Comparison of ENCODE assay signal across 1 cellular context in genomic region chr2:32427672-32428622, GRCh38.
TF ChIP-seq lines count a peak whose summit lies in the region.

No MANE protein-coding gene starts in this region.

TF ChIP-seq in HEK293, 187 proteins besides CTCF, POLR2A, EP300 and RAD21 (continued from another document and continues in another):
- TF ChIP-seq ZBTB11 (tag by site-specific recombination; conservative IDR thresholded peaks at IDR 0.05; ENCODE audit: low read depth) (no peak), ZNF513 (tag by site-specific recombination; IDR thresholded peaks at IDR 0.05) (no peak), ZNF23 (tag by site-specific recombination; IDR thresholded peaks at IDR 0.05; ENCODE audit: borderline replicate concordance) (no peak), ZSCAN18 (tag by site-specific recombination; IDR thresholded peaks at IDR 0.05) (no peak), ZNF626 (tag by site-specific recombination; IDR thresholded peaks at IDR 0.05) (no peak), ZNF138 (tag by site-specific recombination; IDR thresholded peaks at IDR 0.05; ENCODE audit: borderline replicate concordance) (no peak), OSR2 (tag by site-specific recombination; IDR thresholded peaks at IDR 0.05) (peak; percentile 70), ZNF423 (tag by site-specific recombination; IDR thresholded peaks at IDR 0.05) (no peak), AEBP2 (tag by site-specific recombination; IDR thresholded peaks at IDR 0.05; ENCODE audit: borderline replicate concordance) (no peak), ZNF510 (tag by site-specific recombination; IDR thresholded peaks at IDR 0.05; ENCODE audit: insufficient replicate concordance) (no peak), KLF9 (tag by site-specific recombination; IDR thresholded peaks at IDR 0.05; ENCODE audit: low read depth) (no peak), ATF2 (tag by site-specific recombination; IDR thresholded peaks at IDR 0.05; ENCODE audit: low read depth) (no peak), TSHZ1 (tag by site-specific recombination; IDR thresholded peaks at IDR 0.05; ENCODE audit: borderline replicate concordance) (0 out of 2 replicates have a peak, but pooled peaks have one; percentile 33), BCL11A (tag by site-specific recombination; IDR thresholded peaks at IDR 0.05; ENCODE audit: low read depth) (no peak), REST (tag by site-specific recombination; IDR thresholded peaks at IDR 0.05) (no peak), ZNF677 (tag by site-specific recombination; IDR thresholded peaks at IDR 0.05) (no peak), ZNF670 (tag by site-specific recombination; IDR thresholded peaks at IDR 0.05; ENCODE audit: low read depth) (no peak), REPIN1 (tag by site-specific recombination; IDR thresholded peaks at IDR 0.05; ENCODE audit: low read depth) (no peak), ZNF266 (tag by site-specific recombination; IDR thresholded peaks at IDR 0.05; ENCODE audit: low read depth) (no peak), ZNF146 (tag by site-specific recombination; IDR thresholded peaks at IDR 0.05) (no peak), ZXDB (tag by site-specific recombination; IDR thresholded peaks at IDR 0.05) (peak; percentile 60), ZNF707 (tag by site-specific recombination; IDR thresholded peaks at IDR 0.05) (no peak), PRDM2 (tag by site-specific recombination; IDR thresholded peaks at IDR 0.05; ENCODE audit: borderline replicate concordance) (no peak), ZNF24 (tag by site-specific recombination; IDR thresholded peaks at IDR 0.05) (0 out of 2 replicates have a peak, but pooled peaks have one; percentile 22), ZNF292 (tag by site-specific recombination; IDR thresholded peaks at IDR 0.05; ENCODE audit: borderline replicate concordance, low read depth) (no peak), MYNN (tag by site-specific recombination; IDR thresholded peaks at IDR 0.05; ENCODE audit: borderline replicate concordance) (no peak), ZNF10 (tag by site-specific recombination; IDR thresholded peaks at IDR 0.05) (peak; percentile 72), ELK4 (IDR thresholded peaks at IDR 0.05; ENCODE audit: borderline replicate concordance, low read depth, low read length) (no peak), ZNF311 (tag by site-specific recombination; IDR thresholded peaks at IDR 0.05; ENCODE audit: borderline replicate concordance) (no peak), ZNF239 (tag by site-specific recombination; IDR thresholded peaks at IDR 0.05) (no peak)
